ENCODE assay signal across 19 cellular contexts in genomic region chr6:149095842-149096241, GRCh38.
DNase-seq lines count a peak whose midpoint lies in the region; ATAC-seq, FAIRE-seq and TF ChIP-seq lines count a peak whose summit lies in the region.
"Had no signal": no experiment of that assay in that cellular context is flagged by ENCODE, and none has a peak within 500 bp of the region (broad histone marks: within the 10 kb centered on the region; RNA-seq: fewer than 3 reads in every experiment).

No MANE protein-coding gene starts in this region.

- peak overlapping the region; percentile 1 to 90 (median 47) for H3K27ac Mint-ChIP-seq in CD4-positive, CD25-positive, alpha-beta regulatory T cell
- H3K27ac Mint-ChIP-seq: immature natural killer cell, WTC11 had no signal

- H3K9me3 Mint-ChIP-seq in CD4-positive, CD25-positive, alpha-beta regulatory T cell = peaks cover 3 to 20% (median 6%) of the 10 kb centered on the region in 7 donors

- no peaks in the 10 kb centered on the region for H3K27me3 ChIP-seq in CD4-positive, CD25-positive, alpha-beta regulatory T cell (ENCODE audit: control insufficient read depth, insufficient read depth, low read length)
- H3K27me3 ChIP-seq in K562 (ENCODE audit: control insufficient read depth in 2 of 2, insufficient read depth in 2 of 2, low read length in 2 of 2) = no peaks in the 10 kb centered on the region

- H4K20me1 ChIP-seq in K562 (replicated peaks; ENCODE audit: control insufficient read depth, insufficient read depth, low read length) = no peaks in the 10 kb centered on the region

- no peak for TF ChIP-seq POLR2A in K562 (conservative IDR thresholded peaks at IDR 0.05)

- intact Hi-C loops in K562 (cut with micrococcal nuclease) (no loop called here), left colon (cut with DNase I, micrococcal nuclease) (no loop called here)

- in situ Hi-C loops in K562 (cut with MboI) = no loop called here

- TF ChIP-seq CTCF in K562 (IDR thresholded peaks at IDR 0.05 in 2 of 3, conservative IDR thresholded peaks at IDR 0.05 in 1 of 3; ENCODE audit: insufficient read depth in 2 of 3, low read depth in 1 of 3, low read length in 3 of 3) (no peak), GM10266 (IDR thresholded peaks at IDR 0.05; ENCODE audit: control insufficient read depth, insufficient read depth, low read depth, missing control alignments) (no peak)

- no peak for ATAC-seq in CD4-positive, CD25-positive, alpha-beta regulatory T cell (ENCODE audit: low read depth in 2 of 2)
- ATAC-seq in K562 (no peak), left colon (no peak), GM19463 (IDR thresholded peaks at IDR 0.05; ENCODE audit: unreplicated experiment) (no peak)
- ATAC-seq: right cardiac atrium, WTC11 had no signal

- peaks cover 5% of the 10 kb centered on the region for H3K36me3 Mint-ChIP-seq in CD4-positive, CD25-positive, alpha-beta regulatory T cell

- peaks cover 26 to 49% (median 36%) of the 10 kb centered on the region in 4 donors for H3K4me1 Mint-ChIP-seq in CD4-positive, CD25-positive, alpha-beta regulatory T cell

- H3K4me3 Mint-ChIP-seq in CD4-positive, CD25-positive, alpha-beta regulatory T cell = peak overlapping the region in 1 of 4 donors; percentile 28
- H3K4me3 Mint-ChIP-seq: WTC11 had no signal

- no peak overlapping the region for H2AFZ ChIP-seq in K562 (ENCODE audit: low read depth, low read length)

- TF ChIP-seq EP300 in K562 (IDR thresholded peaks at IDR 0.05; ENCODE audit: low read length) = no peak

- no peak overlapping the region for H3K27ac ChIP-seq in CD4-positive, CD25-positive, alpha-beta regulatory T cell (ENCODE audit: insufficient read depth, low read length, poor library complexity, severe bottlenecking)
- H3K27ac ChIP-seq in K562 (ENCODE audit: extremely low read depth, low read depth, low read length) = no peak overlapping the region
- H3K27ac ChIP-seq: thoracic aorta had no signal

- peaks cover 20 to 23% of the 10 kb centered on the region in 2 experiments for H3K9me3 ChIP-seq in CD4-positive, CD25-positive, alpha-beta regulatory T cell (ENCODE audit: control insufficient read depth in 2 of 2, low read length in 2 of 2)
- H3K9me3 ChIP-seq in K562 (replicated peaks; ENCODE audit: control insufficient read depth, insufficient read depth, low read depth, low read length) = no peaks in the 10 kb centered on the region; the same call in 1 of the 2 replicates

- no peak overlapping the region for H3K4me2 ChIP-seq in K562 (ENCODE audit: insufficient read depth, low read length)

- no peak for FAIRE-seq in K562 (lab: Jason Lieb, UNC)
- FAIRE-seq: endothelial cell of umbilical vein had no signal

- no peak for TF ChIP-seq RAD21 in K562 (CRISPR knock-in tag; conservative IDR thresholded peaks at IDR 0.05 in 1 of 2, IDR thresholded peaks at IDR 0.05 in 1 of 2)

- no peaks in the 10 kb centered on the region for H3K27me3 Mint-ChIP-seq in CD4-positive, CD25-positive, alpha-beta regulatory T cell
- H3K27me3 Mint-ChIP-seq: CD8-positive, alpha-beta memory T cell had no signal

- no peaks in the 10 kb centered on the region for H3K79me2 ChIP-seq in K562 (ENCODE audit: control insufficient read depth, insufficient read depth, low read length)

- H3K4me3 ChIP-seq in CD4-positive, CD25-positive, alpha-beta regulatory T cell (ENCODE audit: low read depth, low read length) = peak overlapping the region; percentile 75
- H3K4me3 ChIP-seq in K562 = no peak overlapping the region
- H3K4me3 ChIP-seq: thoracic aorta had no signal

- no peak overlapping the region for H3K9ac ChIP-seq in K562 (ENCODE audit: insufficient read depth in 1 of 2, low read depth in 2 of 2, low read length in 2 of 2)

- CTCF ChIA-PET in K562 (lab: Yijun Ruan, JAX; ENCODE audit: low intra/inter-chr PET ratio) = no interaction called here

- no peaks in the 10 kb centered on the region for H3K36me3 ChIP-seq in CD4-positive, CD25-positive, alpha-beta regulatory T cell (ENCODE audit: control insufficient read depth, insufficient read depth, low read length)
- no peaks in the 10 kb centered on the region for H3K36me3 ChIP-seq in K562 (ENCODE audit: control insufficient read depth, insufficient read depth, low read length)
- H3K36me3 ChIP-seq: thoracic aorta had no signal

- peak in 1 of 3 donors; percentile 43 for DNase-seq in CD4-positive, CD25-positive, alpha-beta regulatory T cell
- DNase-seq in GDM1 (lab: John Stamatoyannopoulos, UW) = peak; percentile 50
- DNase-seq in UCSD-AML1 (lab: John Stamatoyannopoulos, UW; ENCODE audit: unreplicated experiment) = peak; percentile 23
- no peak for DNase-seq in K562 (ENCODE audit: extremely low read depth in 1 of 4, low spot score in 3 of 4)
- no peak for DNase-seq in left colon
- DNase-seq in GM10266 (ENCODE audit: extremely low spot score) = no peak
- DNase-seq in KG1 (lab: John Stamatoyannopoulos, UW) = no peak
- DNase-seq: CD8-positive, alpha-beta memory T cell; DMS53; immature natural killer cell; IMR-90; NCI-H1048; NCI-H2081; NCI-H446 treated with DMSO at 0.1 percent for 48 hours; right cardiac atrium had no signal

- H3K4me1 ChIP-seq in CD4-positive, CD25-positive, alpha-beta regulatory T cell (ENCODE audit: control insufficient read depth, insufficient read depth, low read length, poor library complexity, severe bottlenecking) = peaks cover 33% of the 10 kb centered on the region
- no peaks in the 10 kb centered on the region; a peak in 1 of 5 replicates for H3K4me1 ChIP-seq in K562 (replicated peaks in 1 of 2; ENCODE audit: control insufficient read depth in 2 of 2, insufficient read depth in 2 of 2, low read length in 2 of 2)

- BruUV-seq in K562 (replicated peaks; lab: Mats Ljungman, UMichigan) = no TSS peak

- POLR2A ChIA-PET in K562 (lab: Yijun Ruan, JAX) = interaction anchor here (0.5 kb wide), 1 partner anchor 74 kb away, joined by 4 read pairs; no protein-coding TSS in a partner anchor

- no peaks in the 10 kb centered on the region for H3K9me1 ChIP-seq in K562 (ENCODE audit: control insufficient read depth, insufficient read depth, low read length)

- WGBS in K562 (ENCODE audit: insufficient coverage, low coverage, missing lambda C conversion rate) = 8% methylated on average over 1 of the region's 1 CpG

TF ChIP-seq in K562, 482 proteins besides CTCF, POLR2A, EP300 and RAD21:
- no peak for TF ChIP-seq MYC (IDR thresholded peaks at IDR 0.05; ENCODE audit: low read depth, low read length)
- no peak for TF ChIP-seq MYC (CRISPR knock-in tag; IDR thresholded peaks at IDR 0.05; ENCODE audit: borderline replicate concordance, low read depth)
- 0 out of 2 replicates have a peak, but pooled peaks have one; percentile 15 for TF ChIP-seq ESRRA (IDR thresholded peaks at IDR 0.05; ENCODE audit: borderline replicate concordance, low read depth)

Comparison
In these comparisons a context has a peak if more than half of its experiments do, and no peak if none do; other contexts are left out.
1. DNase-seq: peak in GDM1 (single experiment) and UCSD-AML1 (single experiment); none in K562 (0 of 4), left colon (0 of 2), GM10266 (single experiment) and KG1 (single experiment).